ENCODE assay signal across 8 cellular contexts in genomic region chr1:220089650-220090556, GRCh38. TPM values are rescaled to one million over a fixed set of nuclear protein-coding genes. Genes with fewer than 3 reads are reported as not detected.
A peak's percentile ranks its signal among the peaks of the same experiment; 100 is the strongest.
DNase-seq lines count a peak whose midpoint lies in the region; TF ChIP-seq lines count a peak whose summit lies in the region.

Gene BPNT1, minus strand, starts transcription at chr1:220089788. Its CDS starts 9,942 bp downstream, at chr1:220079846.

- CTCF ChIA-PET in activated naive CD4-positive, alpha-beta T cell treated with anti-CD3 and anti-CD28 coated beads, Interleukin-2, amount 10 ng/mL, durations not matched to agents 7 days and 5 days (lab: Charles Lee): interaction anchor here (1.1 to 1.3 kb wide), 2 partner anchors 78 to 91 kb away, joined by 3 to 7 read pairs; no protein-coding TSS in a partner anchor

- TF ChIP-seq EP300 in suprapubic skin (IDR thresholded peaks at IDR 0.05): no peak

- H3K9me3 Mint-ChIP-seq in HFFc6: no peaks in the 10 kb centered on the region
- no peaks in the 10 kb centered on the region for H3K9me3 Mint-ChIP-seq in activated naive CD4-positive, alpha-beta T cell treated with anti-CD3 and anti-CD28 coated beads, Interleukin-2, amount 10 ng/mL, durations not matched to agents 7 days and 5 days

- TF ChIP-seq POLR2A in NB4 (IDR thresholded peaks at IDR 0.05; ENCODE audit: extremely low read depth, insufficient read length) (peak; percentile 66), suprapubic skin (IDR thresholded peaks at IDR 0.05) (no peak)

- no peaks in the 10 kb centered on the region for H3K36me3 Mint-ChIP-seq in HFFc6 (ENCODE audit: low read depth)
- peaks cover 3% of the 10 kb centered on the region for H3K36me3 Mint-ChIP-seq in activated naive CD4-positive, alpha-beta T cell treated with anti-CD3 and anti-CD28 coated beads, Interleukin-2, amount 10 ng/mL, durations not matched to agents 7 days and 5 days

- H3K4me1 ChIP-seq in suprapubic skin: peaks cover 11% of the 10 kb centered on the region

- H3K4me3 ChIP-seq in GM06990 (replicated peaks; ENCODE audit: low read depth, low read length) (peak within 1 kb of the TSS; percentile 60), NB4 (ENCODE audit: low read depth, low read length) (peak within 1 kb of the TSS; percentile 96), SK-N-MC (peak within 1 kb of the TSS; percentile 79), suprapubic skin (peak within 1 kb of the TSS; percentile 65)

- H3K9me3 ChIP-seq in SK-N-MC (ENCODE audit: low read depth, low read length): no peaks in the 10 kb centered on the region
- H3K9me3 ChIP-seq in suprapubic skin: no peaks in the 10 kb centered on the region

- WGBS in suprapubic skin: 3% methylated on average over 35 of the region's 35 CpGs

- H3K9ac ChIP-seq in SK-N-MC (ENCODE audit: insufficient read length): peak within 1 kb of the TSS; percentile 89

- H3K4me1 Mint-ChIP-seq in HFFc6 (ENCODE audit: low read depth): 0 out of 2 replicates have a peak, but pooled peaks cover 4% of the 10 kb centered on the region
- peaks cover 28% of the 10 kb centered on the region for H3K4me1 Mint-ChIP-seq in activated naive CD4-positive, alpha-beta T cell treated with anti-CD3 and anti-CD28 coated beads, Interleukin-2, amount 10 ng/mL, durations not matched to agents 7 days and 5 days

- H3K36me3 ChIP-seq in GM06990 (ENCODE audit: control insufficient read depth, insufficient read depth, low read length) (no peaks in the 10 kb centered on the region), SK-N-MC (ENCODE audit: insufficient read depth, low read length) (no peaks in the 10 kb centered on the region), suprapubic skin (no peaks in the 10 kb centered on the region)

- DNase-seq in GM06990 (ENCODE audit: extremely low read depth, insufficient read length) (peak; percentile 88), HFFc6 (peak; percentile 91), NB4 (ENCODE audit: low read depth) (peak; percentile 94), SK-N-MC (ENCODE audit: low read depth, low spot score) (peak; percentile 95), germinal center (ENCODE audit: low spot score) (peak; percentile 87), nucleus accumbens (lab: John Stamatoyannopoulos, UW) (peak; percentile 48 to 96 (median 88)), suprapubic skin (ENCODE audit: low spot score in 2 of 2) (peak; percentile 93 to 94)
- peak; percentile 99 for DNase-seq in activated naive CD4-positive, alpha-beta T cell treated with anti-CD3 and anti-CD28 coated beads, Interleukin-2, amount 10 ng/mL, durations not matched to agents 7 days and 5 days

- H3K4me3 Mint-ChIP-seq in HFFc6: peak within 1 kb of the TSS; percentile 95
- H3K4me3 Mint-ChIP-seq in activated naive CD4-positive, alpha-beta T cell treated with anti-CD3 and anti-CD28 coated beads, Interleukin-2, amount 10 ng/mL, durations not matched to agents 7 days and 5 days: peak within 1 kb of the TSS; percentile 99

- no peak within 1 kb of the TSS for H3K27ac ChIP-seq in SK-N-MC
- H3K27ac ChIP-seq in suprapubic skin: peak within 1 kb of the TSS; percentile 45

- H3K27me3 ChIP-seq in GM06990 (replicated peaks; ENCODE audit: control insufficient read depth, insufficient read depth, low read length): no peaks in the 10 kb centered on the region
- no peaks in the 10 kb centered on the region for H3K27me3 ChIP-seq in suprapubic skin

- no peak for TF ChIP-seq CTCF in GM06990 (IDR thresholded peaks at IDR 0.05; ENCODE audit: insufficient read depth, low read length, poor library complexity, severe bottlenecking)
- no peak for TF ChIP-seq CTCF in HFFc6 (IDR thresholded peaks at IDR 0.05)
- no peak for TF ChIP-seq CTCF in NB4 (IDR thresholded peaks at IDR 0.05; ENCODE audit: low read depth, low read length)
- no peak for TF ChIP-seq CTCF in suprapubic skin (IDR thresholded peaks at IDR 0.05)

- peak within 1 kb of the TSS; percentile 57 for H3K27ac Mint-ChIP-seq in HFFc6
- peak within 1 kb of the TSS; percentile 89 for H3K27ac Mint-ChIP-seq in activated naive CD4-positive, alpha-beta T cell treated with anti-CD3 and anti-CD28 coated beads, Interleukin-2, amount 10 ng/mL, durations not matched to agents 7 days and 5 days

- H3K27me3 Mint-ChIP-seq in HFFc6 (ENCODE audit: insufficient read depth): no peaks in the 10 kb centered on the region
- H3K27me3 Mint-ChIP-seq in activated naive CD4-positive, alpha-beta T cell treated with anti-CD3 and anti-CD28 coated beads, Interleukin-2, amount 10 ng/mL, durations not matched to agents 7 days and 5 days: no peaks in the 10 kb centered on the region

RNA-seq across cellular contexts. Expression of gene BPNT1, which starts in this region (rescaled TPM):
- total RNA-seq in HFFc6 (2021; fragmentation: NEBNext Ultra II Directional; extraction: Animal tissue kit (Norgen Biotek cat#: 25700)): 10 to 100 TPM; 22.0 to 28.1 (median 25.0) TPM
- 10 to 100 TPM; 18.4 to 25.6 (median 20.2) TPM for total RNA-seq in suprapubic skin
